ENCODE assay signal across 8 cellular contexts in genomic region chr17:73643012-73643845, GRCh38.
DNase-seq lines count a peak whose midpoint lies in the region; ATAC-seq and TF ChIP-seq lines count a peak whose summit lies in the region.

No MANE protein-coding gene starts in this region.

- no peak overlapping the region for H3K4me3 ChIP-seq in astrocyte of the spinal cord (ENCODE audit: low read depth, low read length)

- ATAC-seq in HG03196 (IDR thresholded peaks at IDR 0.05; ENCODE audit: unreplicated experiment), result no peak

- TF ChIP-seq CTCF in GM12874 (IDR thresholded peaks at IDR 0.05; ENCODE audit: insufficient read depth, low read depth, low read length) (peak; percentile 14; the same call in 1 of the 2 replicates), astrocyte of the spinal cord (IDR thresholded peaks at IDR 0.05; ENCODE audit: low read depth, low read length) (peak; percentile 13)

- in situ Hi-C loops in astrocyte of the spinal cord (cut with HindIII; ENCODE audit: low sequenced_read_pairs), result no loop called here

- DNase-seq in NCI-H82 (lab: John Stamatoyannopoulos, UW), result peak; percentile 85
- DNase-seq in astrocyte of the spinal cord (ENCODE audit: low read depth, low spot score), result no peak
- DNase-seq in islet precursor cell, result peak; percentile 90
- DNase-seq in stimulated activated CD4-positive, alpha-beta T cell treated with anti-CD3 and anti-CD28 coated beads, Interleukin-15, amount 100 ng/mL, for 24 hours, result peak; percentile 55
- DNase-seq in hepatic stellate cell (ENCODE audit: low spot score), result no peak
- no peak for DNase-seq in pons (ENCODE audit: low spot score)

Comparison
In these comparisons a context has a peak if more than half of its experiments do, and no peak if none do; other contexts are left out.
1. DNase-seq: peak in NCI-H82 (single experiment), islet precursor cell (single experiment) and stimulated activated CD4-positive, alpha-beta T cell treated with anti-CD3 and anti-CD28 coated beads, Interleukin-15, amount 100 ng/mL, for 24 hours (single experiment); none in astrocyte of the spinal cord (single experiment), hepatic stellate cell (single experiment) and pons (single experiment).